15 cellular contexts compared by ENCODE assay signal in the genomic region with DNA sequence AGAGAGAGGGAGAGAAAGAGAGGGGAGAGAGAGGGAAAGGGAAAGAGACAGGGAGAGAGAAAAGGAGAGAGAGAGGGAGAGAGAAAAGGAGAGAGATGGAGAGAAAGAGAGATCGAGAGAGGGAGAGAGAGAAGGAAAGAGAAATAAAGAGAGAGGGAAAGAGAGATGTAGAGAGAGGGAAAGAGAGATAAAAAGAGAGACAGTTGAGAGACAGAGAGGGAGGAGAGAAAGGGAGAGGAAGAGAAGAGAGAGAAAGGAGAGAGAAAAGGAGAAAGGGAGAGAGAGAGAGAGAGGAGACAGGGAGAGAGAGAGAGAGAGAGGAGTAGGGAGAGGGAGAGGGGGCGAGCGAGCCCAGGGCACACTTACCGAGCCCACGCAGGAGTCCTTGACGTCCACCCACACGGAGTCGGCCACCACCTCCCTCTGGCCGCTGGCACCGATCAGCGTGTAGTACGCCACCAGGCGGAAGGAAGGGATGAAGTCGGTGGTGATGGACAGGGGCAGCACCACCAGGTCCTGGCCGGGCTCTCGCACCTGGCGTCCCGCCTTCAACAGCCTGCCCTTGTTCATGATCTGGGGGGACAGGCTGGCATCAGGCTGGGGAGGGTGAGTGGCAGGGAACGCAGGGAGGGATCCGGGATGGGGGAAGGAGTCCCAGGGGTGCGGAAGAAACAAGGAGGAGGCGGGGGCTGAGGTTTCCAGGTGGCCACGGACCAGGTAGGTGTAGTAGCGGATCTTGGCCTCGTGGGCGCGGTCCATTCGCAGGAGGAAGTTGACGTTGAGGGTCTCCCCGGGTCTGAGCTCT. TPM values are rescaled to one million over a fixed set of nuclear protein-coding genes. Genes with fewer than 3 reads are reported as not detected.
DNase-seq lines count a peak whose midpoint lies in the region; ATAC-seq and TF ChIP-seq lines count a peak whose summit lies in the region.
"Had no signal": no experiment of that assay in that cellular context is flagged by ENCODE, and none has a peak within 500 bp of the region (broad histone marks: within the 10 kb centered on the region; RNA-seq: fewer than 3 reads in every experiment).

No MANE protein-coding gene starts in this region.

- H3K36me3 Mint-ChIP-seq in activated naive CD8-positive, alpha-beta T cell, result no peaks in the 10 kb centered on the region
- H3K36me3 Mint-ChIP-seq in activated naive CD8-positive, alpha-beta T cell treated with anti-CD3 and anti-CD28 coated beads for 36 hours, result no peaks in the 10 kb centered on the region
- H3K36me3 Mint-ChIP-seq: stimulated activated memory B cell treated with anti-CD40 and anti-IgM and Interleukin-4, amounts not matched to agents 10 μg/mL and 1 μg/mL and 100 μg/mL, for 72 hours had no signal

- no peak overlapping the region for H3K27ac Mint-ChIP-seq in activated naive CD8-positive, alpha-beta T cell
- H3K27ac Mint-ChIP-seq in activated naive CD8-positive, alpha-beta T cell treated with anti-CD3 and anti-CD28 coated beads for 36 hours, result no peak overlapping the region
- H3K27ac Mint-ChIP-seq: nephron; stimulated activated memory B cell treated with anti-CD40 and anti-IgM and Interleukin-4, amounts not matched to agents 10 μg/mL and 1 μg/mL and 100 μg/mL, for 72 hours had no signal

- H3K79me2 ChIP-seq in OCI-LY7 (ENCODE audit: insufficient read depth, low read depth, low read length), result no peaks in the 10 kb centered on the region

- no peaks in the 10 kb centered on the region for H3K9me3 ChIP-seq in OCI-LY7 (ENCODE audit: low read length)
- H3K9me3 ChIP-seq in iPS-20b (ENCODE audit: insufficient read depth, low read depth, low read length), result no peaks in the 10 kb centered on the region
- H3K9me3 ChIP-seq: adrenal gland; BLaER1 treated with 17β-estradiol and CSF1 and Interleukin-3, amounts not matched to agents 10 nM and 100 nM had no signal

- H3K4me3 ChIP-seq in OCI-LY7 (ENCODE audit: low read depth, low read length, poor library complexity, severe bottlenecking), result no peak overlapping the region
- peak overlapping the region; percentile 59 for H3K4me3 ChIP-seq in iPS-20b (ENCODE audit: low read length)
- H3K4me3 ChIP-seq: adrenal gland; BLaER1 treated with 17β-estradiol and CSF1 and Interleukin-3, amounts not matched to agents 10 nM and 100 nM had no signal

- H3K9me2 ChIP-seq in OCI-LY7 (ENCODE audit: insufficient read depth, low read length), result no peaks in the 10 kb centered on the region

- no peak for DNase-seq in activated naive CD8-positive, alpha-beta T cell treated with anti-CD3 and anti-CD28 coated beads for 36 hours
- no peak for DNase-seq in OCI-LY7 (ENCODE audit: low spot score)
- DNase-seq in stimulated activated naive CD8-positive, alpha-beta T cell treated with anti-CD3 and anti-CD28 coated beads, Interleukin-15, Interleukin-2, amounts not matched to agents 100 U/mL and 50 U/mL, for 24 hours, result peak; percentile 27
- no peak for DNase-seq in retina
- DNase-seq: activated CD4-positive, CD25-positive, alpha-beta regulatory T cell treated with anti-CD3 and anti-CD28 coated beads, Interleukin-2, amount 50 U/mL, for 72 hours; adrenal gland; hypothalamus had no signal

- BruUV-seq in OCI-LY7 (replicated peaks; lab: Mats Ljungman, UMichigan), result no TSS peak

- H3K27ac ChIP-seq in OCI-LY7 (ENCODE audit: low read depth, low read length, poor library complexity, severe bottlenecking), result no peak overlapping the region
- H3K27ac ChIP-seq in iPS-20b (ENCODE audit: low read length), result no peak overlapping the region
- H3K27ac ChIP-seq: BLaER1 treated with 17β-estradiol and CSF1 and Interleukin-3, amounts not matched to agents 10 nM and 100 nM had no signal

- peak; percentile 22; the same call in 1 of the 2 replicates for TF ChIP-seq CTCF in OCI-LY7 (conservative IDR thresholded peaks at IDR 0.05; ENCODE audit: low read length)

- H3K4me2 ChIP-seq in OCI-LY7 (ENCODE audit: low read length), result no peak overlapping the region
- H3K4me2 ChIP-seq: BLaER1 treated with 17β-estradiol and CSF1 and Interleukin-3, amounts not matched to agents 10 nM and 100 nM had no signal

- no peak for ATAC-seq in stimulated activated naive CD8-positive, alpha-beta T cell treated with anti-CD3 and anti-CD28 coated beads, Interleukin-15, Interleukin-2, amounts not matched to agents 100 U/mL and 50 U/mL, for 24 hours
- ATAC-seq in HG03565 (IDR thresholded peaks at IDR 0.05; ENCODE audit: unreplicated experiment) (no peak), HG03457 (IDR thresholded peaks at IDR 0.05; ENCODE audit: unreplicated experiment) (no peak)
- ATAC-seq: stimulated activated memory B cell treated with anti-CD40 and anti-IgM and Interleukin-4, amounts not matched to agents 10 μg/mL and 1 μg/mL and 100 μg/mL, for 72 hours had no signal

- POLR2A ChIA-PET in OCI-LY7 (lab: Charles Lee), result no interaction called here

- H3K9ac ChIP-seq in iPS-20b (ENCODE audit: low read depth, low read length), result no peak overlapping the region; the same call in 1 of the 2 replicates
- H3K9ac ChIP-seq: BLaER1 treated with 17β-estradiol and CSF1 and Interleukin-3, amounts not matched to agents 10 nM and 100 nM had no signal

- H3K27me3 Mint-ChIP-seq in activated naive CD8-positive, alpha-beta T cell, result peaks cover 10% of the 10 kb centered on the region
- H3K27me3 Mint-ChIP-seq in activated naive CD8-positive, alpha-beta T cell treated with anti-CD3 and anti-CD28 coated beads for 36 hours, result peaks cover 42% of the 10 kb centered on the region

- CTCF ChIA-PET in OCI-LY7 (lab: Charles Lee; ENCODE audit: unreplicated experiment), result interaction anchor here (0.6 kb wide), 1 partner anchor 1121 kb away, joined by 4 read pairs; no protein-coding TSS in a partner anchor

- H4K20me1 ChIP-seq in OCI-LY7 (ENCODE audit: insufficient read depth, low read length), result no peaks in the 10 kb centered on the region

- H3K36me3 ChIP-seq in OCI-LY7 (ENCODE audit: insufficient read depth, low read length) (no peaks in the 10 kb centered on the region), iPS-20b (ENCODE audit: insufficient read depth, low read depth, low read length) (no peaks in the 10 kb centered on the region)

- no peaks in the 10 kb centered on the region for H3K9me3 Mint-ChIP-seq in activated naive CD8-positive, alpha-beta T cell (ENCODE audit: low read depth)
- no peaks in the 10 kb centered on the region for H3K9me3 Mint-ChIP-seq in activated naive CD8-positive, alpha-beta T cell treated with anti-CD3 and anti-CD28 coated beads for 36 hours
- H3K9me3 Mint-ChIP-seq: stimulated activated memory B cell treated with anti-CD40 and anti-IgM and Interleukin-4, amounts not matched to agents 10 μg/mL and 1 μg/mL and 100 μg/mL, for 72 hours had no signal

- H3K4me3 Mint-ChIP-seq in activated naive CD8-positive, alpha-beta T cell, result peak overlapping the region; percentile 47
- no peak overlapping the region for H3K4me3 Mint-ChIP-seq in activated naive CD8-positive, alpha-beta T cell treated with anti-CD3 and anti-CD28 coated beads for 36 hours
- H3K4me3 Mint-ChIP-seq: nephron; stimulated activated memory B cell treated with anti-CD40 and anti-IgM and Interleukin-4, amounts not matched to agents 10 μg/mL and 1 μg/mL and 100 μg/mL, for 72 hours had no signal

- no peak overlapping the region for H2AFZ ChIP-seq in OCI-LY7 (ENCODE audit: low read length)

- H3K27me3 ChIP-seq in iPS-20b (ENCODE audit: insufficient read depth, low read length), result peaks cover 42% of the 10 kb centered on the region
- H3K27me3 ChIP-seq: adrenal gland had no signal

- H3K4me1 Mint-ChIP-seq in activated naive CD8-positive, alpha-beta T cell (ENCODE audit: low read depth), result peaks cover 13% of the 10 kb centered on the region
- H3K4me1 Mint-ChIP-seq in activated naive CD8-positive, alpha-beta T cell treated with anti-CD3 and anti-CD28 coated beads for 36 hours, result peaks cover 8% of the 10 kb centered on the region
- H3K4me1 Mint-ChIP-seq: nephron had no signal

- intact Hi-C loops in OCI-LY7 (cut with micrococcal nuclease; ENCODE audit: unreplicated experiment), result no loop called here

- H3K4me1 ChIP-seq in OCI-LY7 (ENCODE audit: insufficient read depth, low read length, poor library complexity, severe bottlenecking), result no peaks in the 10 kb centered on the region
- no peaks in the 10 kb centered on the region for H3K4me1 ChIP-seq in iPS-20b (ENCODE audit: insufficient read depth, low read length)
- H3K4me1 ChIP-seq: adrenal gland; BLaER1 treated with 17β-estradiol and CSF1 and Interleukin-3, amounts not matched to agents 10 nM and 100 nM had no signal

RNA-seq across cellular contexts. Expression of gene C3, which starts 10.0 kb away (rescaled TPM):
- under 1 TPM; 0.22 to 0.64 TPM for total RNA-seq in activated naive CD8-positive, alpha-beta T cell treated with anti-CD3 and anti-CD28 coated beads for 36 hours
- total RNA-seq in OCI-LY7 (2014; rRNA removed; shearing (Covaris generic)), result 0.13 and 0.57 TPM in 2 replicates
- total RNA-seq in OCI-LY7 (2022), result 0.74 TPM in 1 of 2 replicates, not detected in the other

RNA-seq across cellular contexts. Expression of gene GPR108, which starts 26.9 kb away (rescaled TPM):
- total RNA-seq in activated naive CD8-positive, alpha-beta T cell treated with anti-CD3 and anti-CD28 coated beads for 36 hours, result 10 to 100 TPM; 56.0 to 62.9 TPM
- 77.5 and 88.3 TPM in 2 replicates for total RNA-seq in OCI-LY7 (2014; rRNA removed; shearing (Covaris generic))
- 63.2 and 73.2 TPM in 2 replicates for total RNA-seq in OCI-LY7 (2022)

RNA-seq across cellular contexts. Expression of gene TRIP10, which starts 29.0 kb away (rescaled TPM):
- total RNA-seq in activated naive CD8-positive, alpha-beta T cell treated with anti-CD3 and anti-CD28 coated beads for 36 hours, result 10 to 100 TPM; 29.8 to 31.3 TPM
- 16.1 and 22.2 TPM in 2 replicates for total RNA-seq in OCI-LY7 (2014; rRNA removed; shearing (Covaris generic))
- 19.9 TPM in 2 replicates for total RNA-seq in OCI-LY7 (2022)

RNA-seq across cellular contexts. Expression of gene TNFSF14, which starts 40.5 kb away (rescaled TPM):
- total RNA-seq in activated naive CD8-positive, alpha-beta T cell treated with anti-CD3 and anti-CD28 coated beads for 36 hours, result 10 to 100 TPM; 68.0 to 72.8 TPM
- total RNA-seq in OCI-LY7 (2014; rRNA removed; shearing (Covaris generic)), result 0.05 TPM in 1 of 2 replicates, not detected in the other
- not detected in 2 replicates for total RNA-seq in OCI-LY7 (2022)
- total RNA-seq: RPMI7951 had no signal

RNA-seq across cellular contexts. Expression of gene SH2D3A, which starts 56.8 kb away (rescaled TPM):
- total RNA-seq in activated naive CD8-positive, alpha-beta T cell treated with anti-CD3 and anti-CD28 coated beads for 36 hours, result 10 to 100 TPM; 25.7 to 26.1 TPM
- total RNA-seq in OCI-LY7 (2014; rRNA removed; shearing (Covaris generic)), result 7.8 and 8.5 TPM in 2 replicates
- 9.8 and 13.3 TPM in 2 replicates for total RNA-seq in OCI-LY7 (2022)
- total RNA-seq: RPMI7951 had no signal
